ENCODE assay signal across 8 cellular contexts in genomic region chr13:24997367-24997967, GRCh38.
A peak's percentile ranks its signal among the peaks of the same experiment; 100 is the strongest.
DNase-seq lines count a peak whose midpoint lies in the region; ATAC-seq, FAIRE-seq and TF ChIP-seq lines count a peak whose summit lies in the region.

No MANE protein-coding gene starts in this region.

- no peak overlapping the region for H3K27ac Mint-ChIP-seq in neural crest cell (ENCODE audit: unreplicated experiment)

- peak; percentile 77 for FAIRE-seq in colon (lab: Jason Lieb, UNC)

- no peaks in the 10 kb centered on the region for H3K36me3 Mint-ChIP-seq in neural crest cell (ENCODE audit: low read depth)

- no peak overlapping the region for H3K4me3 ChIP-seq in GM12864 (ENCODE audit: low read depth, low read length)

- H3K27me3 Mint-ChIP-seq in neural crest cell (ENCODE audit: low read depth): peaks cover 11% of the 10 kb centered on the region

- H3K4me3 Mint-ChIP-seq in neural crest cell: no peak overlapping the region

- no peaks in the 10 kb centered on the region for H3K9me3 Mint-ChIP-seq in neural crest cell

- TF ChIP-seq CTCF in GM12864 (IDR thresholded peaks at IDR 0.05; ENCODE audit: low read depth, low read length, missing control alignments): peak; percentile 71
- peak; percentile 88 for TF ChIP-seq CTCF in neural crest cell (conservative IDR thresholded peaks at IDR 0.05)

- peaks cover 8% of the 10 kb centered on the region for H3K4me1 Mint-ChIP-seq in neural crest cell

- ATAC-seq in HG03469 (IDR thresholded peaks at IDR 0.05; ENCODE audit: unreplicated experiment): no peak
- ATAC-seq in GM19351 (IDR thresholded peaks at IDR 0.05; ENCODE audit: unreplicated experiment): no peak

- DNase-seq in Ammon's horn (ENCODE audit: low spot score) (peak; percentile 51), GM12864 (ENCODE audit: low read depth) (no peak), NCI-H748 (lab: John Stamatoyannopoulos, UW; ENCODE audit: unreplicated experiment) (peak; percentile 78), neural crest cell (ENCODE audit: low read depth, low spot score) (peak; percentile 36), epidermal melanocyte (ENCODE audit: insufficient read length, low spot score) (no peak)

Comparison
In these comparisons a context has a peak if more than half of its experiments do, and no peak if none do; other contexts are left out.
1. DNase-seq: peak in Ammon's horn (single experiment), NCI-H748 (single experiment) and neural crest cell (single experiment); none in GM12864 (single experiment) and epidermal melanocyte (single experiment).